14 cellular contexts compared by ENCODE assay signal in genomic region chr17:82063424-82064415, GRCh38. TPM values are rescaled to one million over a fixed set of nuclear protein-coding genes. Genes with fewer than 3 reads are reported as not detected.
DNase-seq lines count a peak whose midpoint lies in the region; ATAC-seq, FAIRE-seq and TF ChIP-seq lines count a peak whose summit lies in the region.
"Had no signal": no experiment of that assay in that cellular context is flagged by ENCODE, and none has a peak within 500 bp of the region (broad histone marks: within the 10 kb centered on the region; RNA-seq: fewer than 3 reads in every experiment).

No MANE protein-coding gene starts in this region.

- H3K36me3 Mint-ChIP-seq in activated T-helper 1 cell treated with anti-CD3 and anti-CD28 coated beads, Interleukin-12 subunit alpha, Interleukin-12 subunit beta, Interleukin-2, Interleukin-4 antibody, amounts not matched to agents 30 ng/mL and 10 ng/mL and 1 ng/mL, durations not matched to agents 14 hours and 24 hours and 36 hours (ENCODE audit: low read depth): peaks cover 6% of the 10 kb centered on the region

- H3K9me3 Mint-ChIP-seq in activated T-helper 1 cell treated with anti-CD3 and anti-CD28 coated beads, Interleukin-12 subunit alpha, Interleukin-12 subunit beta, Interleukin-2, Interleukin-4 antibody, amounts not matched to agents 30 ng/mL and 10 ng/mL and 1 ng/mL, durations not matched to agents 14 hours and 24 hours and 36 hours: no peaks in the 10 kb centered on the region

- H3K4me3 ChIP-seq in HepG2 (replicated peaks in 1 of 3; ENCODE audit: insufficient read depth in 1 of 3, low read depth in 2 of 3, low read length in 3 of 3): peak overlapping the region; percentile 69 to 99 (median 92); a peak in 5 of 6 replicates

- WGBS in HepG2 (ENCODE audit: low lambda C conversion rate): 72% methylated on average over 15 of the region's 20 CpGs

- H3K4me1 ChIP-seq in HepG2 (ENCODE audit: insufficient read depth, low read length): peaks cover 28% of the 10 kb centered on the region

- BruUV-seq in HepG2 (replicated peaks; lab: Mats Ljungman, UMichigan): no TSS peak

- CTCF ChIA-PET in HepG2 (lab: Yijun Ruan, JAX; ENCODE audit: low intra/inter-chr PET ratio, low total read pairs): no interaction called here

- no peaks in the 10 kb centered on the region for H3K27me3 Mint-ChIP-seq in activated T-helper 1 cell treated with anti-CD3 and anti-CD28 coated beads, Interleukin-12 subunit alpha, Interleukin-12 subunit beta, Interleukin-2, Interleukin-4 antibody, amounts not matched to agents 30 ng/mL and 10 ng/mL and 1 ng/mL, durations not matched to agents 14 hours and 24 hours and 36 hours (ENCODE audit: insufficient read depth)

- no peaks in the 10 kb centered on the region for H3K27me3 ChIP-seq in HepG2 (ENCODE audit: control insufficient read depth in 1 of 2, insufficient read depth in 2 of 2, low read length in 2 of 2)
- H3K27me3 ChIP-seq: gastrocnemius medialis, ovary, SJSA1 had no signal

- peak overlapping the region; percentile 10 for H3K27ac ChIP-seq in HepG2 (ENCODE audit: extremely low read length, insufficient read depth, low read length)
- H3K27ac ChIP-seq: ovary, SJSA1 had no signal

- no peak for ATAC-seq in left cardiac atrium
- peak; percentile 1; the same call in 1 of the 3 replicates for ATAC-seq in HepG2
- ATAC-seq in GM18519 (IDR thresholded peaks at IDR 0.05; ENCODE audit: low FRiP score, unreplicated experiment): no peak
- ATAC-seq: gastrocnemius medialis had no signal

- POLR2A ChIA-PET in HepG2 (lab: Yijun Ruan, JAX): interaction anchor here (0.6 to 3.4 kb wide), 7 partner anchors 7 to 35 kb away, joined by 3 to 14 read pairs (median 3); partner anchors contain the start of gene DCXR

- intact Hi-C loops in left cardiac atrium (cut with DNase I): no loop called here
- intact Hi-C loops in cardiac septum (cut with DNase I): no loop called here
- intact Hi-C loops in activated T-helper 1 cell treated with anti-CD3 and anti-CD28 coated beads, Interleukin-12 subunit alpha, Interleukin-12 subunit beta, Interleukin-2, Interleukin-4 antibody, amounts not matched to agents 30 ng/mL and 10 ng/mL and 1 ng/mL, durations not matched to agents 14 hours and 24 hours and 36 hours (cut with micrococcal nuclease): no loop called here
- intact Hi-C loops in HepG2 (cut with micrococcal nuclease; ENCODE audit: unreplicated experiment): no loop called here

- no peak for TF ChIP-seq EP300 in HepG2 (IDR thresholded peaks at IDR 0.05; ENCODE audit: low read depth in 2 of 2, low read length in 2 of 2)
- no peak for TF ChIP-seq EP300 in HepG2 (CRISPR knock-in tag; IDR thresholded peaks at IDR 0.05; ENCODE audit: borderline replicate concordance)

- no peak for TF ChIP-seq RAD21 in HepG2 (CRISPR knock-in tag; IDR thresholded peaks at IDR 0.05)

- H2AFZ ChIP-seq in HepG2 (ENCODE audit: low read length): no peak overlapping the region

- DNase-seq in left cardiac atrium (peak; percentile 17), cardiac septum (ENCODE audit: low spot score) (no peak), HepG2 (ENCODE audit: low spot score) (no peak), HK-2 (ENCODE audit: unreplicated experiment) (no peak), NCI-H748 (lab: John Stamatoyannopoulos, UW; ENCODE audit: unreplicated experiment) (no peak)
- no peak for DNase-seq in activated T-helper 1 cell treated with anti-CD3 and anti-CD28 coated beads, Interleukin-12 subunit alpha, Interleukin-12 subunit beta, Interleukin-2, Interleukin-4 antibody, amounts not matched to agents 30 ng/mL and 10 ng/mL and 1 ng/mL, durations not matched to agents 14 hours and 24 hours and 36 hours (ENCODE audit: low spot score)
- no peak for DNase-seq in NK-92 treated with Interleukin-12 subunit alpha and Interleukin-12 subunit beta, amount 100 ng/mL, for 24 hours (lab: John Stamatoyannopoulos, UW)
- DNase-seq: activated gamma-delta T cell treated with Interleukin-2 at 50 U/mL for 16 hours, gastrocnemius medialis, NCI-H1694, ovary had no signal

- H3K27ac Mint-ChIP-seq in activated T-helper 1 cell treated with anti-CD3 and anti-CD28 coated beads, Interleukin-12 subunit alpha, Interleukin-12 subunit beta, Interleukin-2, Interleukin-4 antibody, amounts not matched to agents 30 ng/mL and 10 ng/mL and 1 ng/mL, durations not matched to agents 14 hours and 24 hours and 36 hours: no peak overlapping the region

- peak overlapping the region; percentile 96 for H3K4me2 ChIP-seq in HepG2 (ENCODE audit: low read depth, low read length)

- peak overlapping the region; percentile 95 for H3K9ac ChIP-seq in HepG2 (ENCODE audit: insufficient read depth, low read depth, low read length)

- no peak for FAIRE-seq in HepG2 (lab: Jason Lieb, UNC)
- FAIRE-seq: D721Med had no signal

- TF ChIP-seq CTCF in HepG2 (CRISPR knock-in tag; IDR thresholded peaks at IDR 0.05): no peak

- TF ChIP-seq POLR2A in HepG2 (IDR thresholded peaks at IDR 0.05; ENCODE audit: insufficient read depth in 1 of 2, low read depth in 2 of 2, low read length in 2 of 2): no peak

- peaks cover 20% of the 10 kb centered on the region for H3K79me2 ChIP-seq in HepG2 (ENCODE audit: insufficient read depth, low read length)

- no peaks in the 10 kb centered on the region for H3K9me3 ChIP-seq in HepG2 (ENCODE audit: low read length)
- H3K9me3 ChIP-seq: gastrocnemius medialis, ovary, SJSA1 had no signal

- in situ Hi-C loops in HepG2 (cut with HindIII; ENCODE audit: extremely low pct_ligation_motif_present, low pct_unique_long_range_greater_than_20kb): no loop called here

- peak overlapping the region; percentile 77 for H3K4me3 Mint-ChIP-seq in activated T-helper 1 cell treated with anti-CD3 and anti-CD28 coated beads, Interleukin-12 subunit alpha, Interleukin-12 subunit beta, Interleukin-2, Interleukin-4 antibody, amounts not matched to agents 30 ng/mL and 10 ng/mL and 1 ng/mL, durations not matched to agents 14 hours and 24 hours and 36 hours

- H3K4me1 Mint-ChIP-seq in activated T-helper 1 cell treated with anti-CD3 and anti-CD28 coated beads, Interleukin-12 subunit alpha, Interleukin-12 subunit beta, Interleukin-2, Interleukin-4 antibody, amounts not matched to agents 30 ng/mL and 10 ng/mL and 1 ng/mL, durations not matched to agents 14 hours and 24 hours and 36 hours (ENCODE audit: low read depth): no peaks in the 10 kb centered on the region

- no peaks in the 10 kb centered on the region for H4K20me1 ChIP-seq in HepG2 (ENCODE audit: insufficient read depth, low read length)

- peaks cover 28 to 47% of the 10 kb centered on the region in 2 experiments for H3K36me3 ChIP-seq in HepG2 (replicated peaks in 1 of 2; ENCODE audit: control insufficient read depth in 1 of 2, insufficient read depth in 2 of 2, low read length in 2 of 2)
- H3K36me3 ChIP-seq: ovary had no signal

RNA-seq across cellular contexts. Expression of gene DUS1L, which starts 1.9 kb away (rescaled TPM):
- total RNA-seq in left cardiac atrium (10 to 100 TPM; 59.2 to 65.4 TPM), cardiac septum (47.6 TPM), HepG2 (2016; rRNA removed; fragmentation: Illumina TruSeq; extraction: Trizol) (67.9 and 109 TPM in 2 replicates)
- total RNA-seq in activated T-helper 1 cell treated with anti-CD3 and anti-CD28 coated beads, Interleukin-12 subunit alpha, Interleukin-12 subunit beta, Interleukin-2, Interleukin-4 antibody, amounts not matched to agents 30 ng/mL and 10 ng/mL and 1 ng/mL, durations not matched to agents 14 hours and 24 hours and 36 hours: 231 and 235 TPM in 2 replicates
- total RNA-seq in HepG2 (2016; cell fraction: cytosol; rRNA removed; fragmentation: Illumina TruSeq; extraction: Trizol; ENCODE audit: low read depth): 206 and 220 TPM in 2 replicates
- total RNA-seq in HepG2 (2016; cell fraction: insoluble cytoplasmic fraction; rRNA removed; fragmentation: Illumina TruSeq; extraction: Trizol): 58.4 and 113 TPM in 2 replicates
- total RNA-seq in HepG2 (2016; cell fraction: membrane; rRNA removed; fragmentation: Illumina TruSeq; extraction: Trizol): 268 and 276 TPM in 2 replicates
- total RNA-seq in HepG2 (2016; cell fraction: nucleus; rRNA removed; fragmentation: Illumina TruSeq; extraction: Trizol): 69.9 and 102 TPM in 2 replicates
- polyA plus RNA-seq in HepG2 (2011; rRNA removed): 81.0 and 108 TPM in 2 replicates
- 64.5 and 97.7 TPM in 2 replicates for polyA plus RNA-seq in HepG2 (2011; cell fraction: cytosol; rRNA removed)
- polyA plus RNA-seq in HepG2 (2011; cell fraction: nucleus; rRNA removed): 583 and 668 TPM in 2 replicates
- polyA plus RNA-seq in HepG2 (2012): 82.7 and 123 TPM in 2 replicates
- polyA plus RNA-seq in HepG2 (2016; cell fraction: cytosol; fragmentation: Illumina TruSeq; extraction: Trizol; ENCODE audit: low read depth): 353 and 384 TPM in 2 replicates
- 138 and 172 TPM in 2 replicates for polyA plus RNA-seq in HepG2 (2016; cell fraction: insoluble cytoplasmic fraction; fragmentation: Illumina TruSeq; extraction: Trizol; ENCODE audit: low read depth)
- polyA plus RNA-seq in HepG2 (2016; cell fraction: membrane; fragmentation: Illumina TruSeq; extraction: Trizol; ENCODE audit: low read depth): 444 and 521 TPM in 2 replicates
- 330 and 339 TPM in 2 replicates for polyA plus RNA-seq in HepG2 (2016; cell fraction: nucleus; fragmentation: Illumina TruSeq; extraction: Trizol; ENCODE audit: insufficient read depth, low read depth)
- polyA minus RNA-seq in HepG2 (2011; rRNA and poly(A)+ RNA removed; ENCODE audit: low replicate concordance): 47.0 and 79.2 TPM in 2 replicates
- 31.7 and 34.4 TPM in 2 replicates for polyA minus RNA-seq in HepG2 (2011; cell fraction: cytosol; rRNA and poly(A)+ RNA removed)
- polyA minus RNA-seq in HepG2 (2011; cell fraction: nucleus; rRNA and poly(A)+ RNA removed): 85.7 and 87.9 TPM in 2 replicates

RNA-seq across cellular contexts. Expression of gene GPS1, which starts 12.0 kb away (rescaled TPM):
- total RNA-seq in left cardiac atrium: 10 to 100 TPM; 72.2 to 79.3 TPM
- 67.4 TPM for total RNA-seq in cardiac septum
- total RNA-seq in activated T-helper 1 cell treated with anti-CD3 and anti-CD28 coated beads, Interleukin-12 subunit alpha, Interleukin-12 subunit beta, Interleukin-2, Interleukin-4 antibody, amounts not matched to agents 30 ng/mL and 10 ng/mL and 1 ng/mL, durations not matched to agents 14 hours and 24 hours and 36 hours: 112 and 124 TPM in 2 replicates
- 106 and 124 TPM in 2 replicates for total RNA-seq in HepG2 (2016; rRNA removed; fragmentation: Illumina TruSeq; extraction: Trizol)
- 87.3 and 88.2 TPM in 2 replicates for total RNA-seq in HepG2 (2016; cell fraction: cytosol; rRNA removed; fragmentation: Illumina TruSeq; extraction: Trizol; ENCODE audit: low read depth)
- 99.7 and 134 TPM in 2 replicates for total RNA-seq in HepG2 (2016; cell fraction: insoluble cytoplasmic fraction; rRNA removed; fragmentation: Illumina TruSeq; extraction: Trizol)
- 96.5 and 111 TPM in 2 replicates for total RNA-seq in HepG2 (2016; cell fraction: membrane; rRNA removed; fragmentation: Illumina TruSeq; extraction: Trizol)
- total RNA-seq in HepG2 (2016; cell fraction: nucleus; rRNA removed; fragmentation: Illumina TruSeq; extraction: Trizol): 89.5 and 106 TPM in 2 replicates
- polyA plus RNA-seq in HepG2 (2011; rRNA removed): 128 and 161 TPM in 2 replicates
- polyA plus RNA-seq in HepG2 (2011; cell fraction: cytosol; rRNA removed): 107 and 157 TPM in 2 replicates
- polyA plus RNA-seq in HepG2 (2011; cell fraction: nucleus; rRNA removed): 389 and 467 TPM in 2 replicates
- polyA plus RNA-seq in HepG2 (2012): 102 and 120 TPM in 2 replicates
- 96.5 and 102 TPM in 2 replicates for polyA plus RNA-seq in HepG2 (2016; cell fraction: cytosol; fragmentation: Illumina TruSeq; extraction: Trizol; ENCODE audit: low read depth)
- polyA plus RNA-seq in HepG2 (2016; cell fraction: insoluble cytoplasmic fraction; fragmentation: Illumina TruSeq; extraction: Trizol; ENCODE audit: low read depth): 120 and 146 TPM in 2 replicates
- 103 and 104 TPM in 2 replicates for polyA plus RNA-seq in HepG2 (2016; cell fraction: membrane; fragmentation: Illumina TruSeq; extraction: Trizol; ENCODE audit: low read depth)
- polyA plus RNA-seq in HepG2 (2016; cell fraction: nucleus; fragmentation: Illumina TruSeq; extraction: Trizol; ENCODE audit: insufficient read depth, low read depth): 225 and 229 TPM in 2 replicates
- 182 and 265 TPM in 2 replicates for polyA minus RNA-seq in HepG2 (2011; rRNA and poly(A)+ RNA removed; ENCODE audit: low replicate concordance)
- 76.6 and 80.3 TPM in 2 replicates for polyA minus RNA-seq in HepG2 (2011; cell fraction: cytosol; rRNA and poly(A)+ RNA removed)
- polyA minus RNA-seq in HepG2 (2011; cell fraction: nucleus; rRNA and poly(A)+ RNA removed): 60.2 and 61.0 TPM in 2 replicates

RNA-seq across cellular contexts. Expression of gene RFNG, which starts 12.1 kb away (rescaled TPM):
- total RNA-seq in left cardiac atrium (10 to 100 TPM; 16.4 to 22.4 TPM), cardiac septum (21.0 TPM), HepG2 (2016; rRNA removed; fragmentation: Illumina TruSeq; extraction: Trizol) (27.8 and 64.0 TPM in 2 replicates)
- 24.1 and 26.8 TPM in 2 replicates for total RNA-seq in activated T-helper 1 cell treated with anti-CD3 and anti-CD28 coated beads, Interleukin-12 subunit alpha, Interleukin-12 subunit beta, Interleukin-2, Interleukin-4 antibody, amounts not matched to agents 30 ng/mL and 10 ng/mL and 1 ng/mL, durations not matched to agents 14 hours and 24 hours and 36 hours
- 72.5 and 73.8 TPM in 2 replicates for total RNA-seq in HepG2 (2016; cell fraction: cytosol; rRNA removed; fragmentation: Illumina TruSeq; extraction: Trizol; ENCODE audit: low read depth)
- 23.6 and 61.0 TPM in 2 replicates for total RNA-seq in HepG2 (2016; cell fraction: insoluble cytoplasmic fraction; rRNA removed; fragmentation: Illumina TruSeq; extraction: Trizol)
- total RNA-seq in HepG2 (2016; cell fraction: membrane; rRNA removed; fragmentation: Illumina TruSeq; extraction: Trizol): 95.0 and 98.0 TPM in 2 replicates
- 53.3 and 60.7 TPM in 2 replicates for total RNA-seq in HepG2 (2016; cell fraction: nucleus; rRNA removed; fragmentation: Illumina TruSeq; extraction: Trizol)
- 61.4 and 90.6 TPM in 2 replicates for polyA plus RNA-seq in HepG2 (2011; rRNA removed)
- polyA plus RNA-seq in HepG2 (2011; cell fraction: cytosol; rRNA removed): 36.1 and 62.0 TPM in 2 replicates
- 548 and 733 TPM in 2 replicates for polyA plus RNA-seq in HepG2 (2011; cell fraction: nucleus; rRNA removed)
- 60.9 and 71.7 TPM in 2 replicates for polyA plus RNA-seq in HepG2 (2012)
- 106 and 121 TPM in 2 replicates for polyA plus RNA-seq in HepG2 (2016; cell fraction: cytosol; fragmentation: Illumina TruSeq; extraction: Trizol; ENCODE audit: low read depth)
- polyA plus RNA-seq in HepG2 (2016; cell fraction: insoluble cytoplasmic fraction; fragmentation: Illumina TruSeq; extraction: Trizol; ENCODE audit: low read depth): 35.7 and 47.7 TPM in 2 replicates
- polyA plus RNA-seq in HepG2 (2016; cell fraction: membrane; fragmentation: Illumina TruSeq; extraction: Trizol; ENCODE audit: low read depth): 128 and 132 TPM in 2 replicates
- polyA plus RNA-seq in HepG2 (2016; cell fraction: nucleus; fragmentation: Illumina TruSeq; extraction: Trizol; ENCODE audit: insufficient read depth, low read depth): 227 and 229 TPM in 2 replicates
- 12.3 and 58.2 TPM in 2 replicates for polyA minus RNA-seq in HepG2 (2011; rRNA and poly(A)+ RNA removed; ENCODE audit: low replicate concordance)
- polyA minus RNA-seq in HepG2 (2011; cell fraction: cytosol; rRNA and poly(A)+ RNA removed): 21.9 and 29.0 TPM in 2 replicates
- 29.7 and 35.9 TPM in 2 replicates for polyA minus RNA-seq in HepG2 (2011; cell fraction: nucleus; rRNA and poly(A)+ RNA removed)

RNA-seq across cellular contexts. Expression of gene DCXR, which starts 26.2 kb away (rescaled TPM):
- total RNA-seq in left cardiac atrium: 100 to 1,000 TPM; 132 to 161 TPM
- 144 TPM for total RNA-seq in cardiac septum
- 123 and 125 TPM in 2 replicates for total RNA-seq in activated T-helper 1 cell treated with anti-CD3 and anti-CD28 coated beads, Interleukin-12 subunit alpha, Interleukin-12 subunit beta, Interleukin-2, Interleukin-4 antibody, amounts not matched to agents 30 ng/mL and 10 ng/mL and 1 ng/mL, durations not matched to agents 14 hours and 24 hours and 36 hours
- total RNA-seq in HepG2 (2016; rRNA removed; fragmentation: Illumina TruSeq; extraction: Trizol): 286 and 311 TPM in 2 replicates
- 275 and 353 TPM in 2 replicates for total RNA-seq in HepG2 (2016; cell fraction: cytosol; rRNA removed; fragmentation: Illumina TruSeq; extraction: Trizol; ENCODE audit: low read depth)
- 302 and 321 TPM in 2 replicates for total RNA-seq in HepG2 (2016; cell fraction: insoluble cytoplasmic fraction; rRNA removed; fragmentation: Illumina TruSeq; extraction: Trizol)
- 228 and 297 TPM in 2 replicates for total RNA-seq in HepG2 (2016; cell fraction: membrane; rRNA removed; fragmentation: Illumina TruSeq; extraction: Trizol)
- total RNA-seq in HepG2 (2016; cell fraction: nucleus; rRNA removed; fragmentation: Illumina TruSeq; extraction: Trizol): 132 and 152 TPM in 2 replicates
- polyA plus RNA-seq in HepG2 (2011; rRNA removed): 287 and 290 TPM in 2 replicates
- polyA plus RNA-seq in HepG2 (2011; cell fraction: cytosol; rRNA removed): 253 and 424 TPM in 2 replicates
- polyA plus RNA-seq in HepG2 (2011; cell fraction: nucleus; rRNA removed): 645 and 737 TPM in 2 replicates
- 190 and 266 TPM in 2 replicates for polyA plus RNA-seq in HepG2 (2012)
- polyA plus RNA-seq in HepG2 (2016; cell fraction: cytosol; fragmentation: Illumina TruSeq; extraction: Trizol; ENCODE audit: low read depth): 398 and 426 TPM in 2 replicates
- polyA plus RNA-seq in HepG2 (2016; cell fraction: insoluble cytoplasmic fraction; fragmentation: Illumina TruSeq; extraction: Trizol; ENCODE audit: low read depth): 296 and 330 TPM in 2 replicates
- 308 and 335 TPM in 2 replicates for polyA plus RNA-seq in HepG2 (2016; cell fraction: membrane; fragmentation: Illumina TruSeq; extraction: Trizol; ENCODE audit: low read depth)
- polyA plus RNA-seq in HepG2 (2016; cell fraction: nucleus; fragmentation: Illumina TruSeq; extraction: Trizol; ENCODE audit: insufficient read depth, low read depth): 280 and 299 TPM in 2 replicates
- 73.9 and 172 TPM in 2 replicates for polyA minus RNA-seq in HepG2 (2011; rRNA and poly(A)+ RNA removed; ENCODE audit: low replicate concordance)
- 52.1 and 74.6 TPM in 2 replicates for polyA minus RNA-seq in HepG2 (2011; cell fraction: cytosol; rRNA and poly(A)+ RNA removed)
- 61.5 and 67.5 TPM in 2 replicates for polyA minus RNA-seq in HepG2 (2011; cell fraction: nucleus; rRNA and poly(A)+ RNA removed)

RNA-seq across cellular contexts. Expression of gene RAC3, which starts 32.2 kb away (rescaled TPM):
- total RNA-seq in left cardiac atrium (1 to 10 TPM; 3.8 to 4.2 TPM), cardiac septum (0.65 TPM), HepG2 (2016; rRNA removed; fragmentation: Illumina TruSeq; extraction: Trizol) (4.0 and 10.5 TPM in 2 replicates)
- 7.6 and 9.4 TPM in 2 replicates for total RNA-seq in activated T-helper 1 cell treated with anti-CD3 and anti-CD28 coated beads, Interleukin-12 subunit alpha, Interleukin-12 subunit beta, Interleukin-2, Interleukin-4 antibody, amounts not matched to agents 30 ng/mL and 10 ng/mL and 1 ng/mL, durations not matched to agents 14 hours and 24 hours and 36 hours
- total RNA-seq in HepG2 (2016; cell fraction: cytosol; rRNA removed; fragmentation: Illumina TruSeq; extraction: Trizol; ENCODE audit: low read depth): 6.8 and 9.8 TPM in 2 replicates
- 3.9 and 12.6 TPM in 2 replicates for total RNA-seq in HepG2 (2016; cell fraction: insoluble cytoplasmic fraction; rRNA removed; fragmentation: Illumina TruSeq; extraction: Trizol)
- total RNA-seq in HepG2 (2016; cell fraction: membrane; rRNA removed; fragmentation: Illumina TruSeq; extraction: Trizol): 7.3 and 10.1 TPM in 2 replicates
- 11.7 and 12.9 TPM in 2 replicates for total RNA-seq in HepG2 (2016; cell fraction: nucleus; rRNA removed; fragmentation: Illumina TruSeq; extraction: Trizol)
- 21.3 and 24.1 TPM in 2 replicates for polyA plus RNA-seq in HepG2 (2011; rRNA removed)
- polyA plus RNA-seq in HepG2 (2011; cell fraction: cytosol; rRNA removed): 12.8 and 16.7 TPM in 2 replicates
- 111 and 165 TPM in 2 replicates for polyA plus RNA-seq in HepG2 (2011; cell fraction: nucleus; rRNA removed)
- 6.3 and 10.6 TPM in 2 replicates for polyA plus RNA-seq in HepG2 (2012)
- 10.4 and 12.0 TPM in 2 replicates for polyA plus RNA-seq in HepG2 (2016; cell fraction: cytosol; fragmentation: Illumina TruSeq; extraction: Trizol; ENCODE audit: low read depth)
- polyA plus RNA-seq in HepG2 (2016; cell fraction: insoluble cytoplasmic fraction; fragmentation: Illumina TruSeq; extraction: Trizol; ENCODE audit: low read depth): 6.0 and 7.2 TPM in 2 replicates
- 8.8 and 10.0 TPM in 2 replicates for polyA plus RNA-seq in HepG2 (2016; cell fraction: membrane; fragmentation: Illumina TruSeq; extraction: Trizol; ENCODE audit: low read depth)
- polyA plus RNA-seq in HepG2 (2016; cell fraction: nucleus; fragmentation: Illumina TruSeq; extraction: Trizol; ENCODE audit: insufficient read depth, low read depth): 45.9 and 51.6 TPM in 2 replicates
- 12.6 and 13.2 TPM in 2 replicates for polyA minus RNA-seq in HepG2 (2011; rRNA and poly(A)+ RNA removed; ENCODE audit: low replicate concordance)
- 3.0 and 3.6 TPM in 2 replicates for polyA minus RNA-seq in HepG2 (2011; cell fraction: cytosol; rRNA and poly(A)+ RNA removed)
- polyA minus RNA-seq in HepG2 (2011; cell fraction: nucleus; rRNA and poly(A)+ RNA removed): 6.7 and 7.6 TPM in 2 replicates
